ENCODE assay signal across 11 cellular contexts in genomic region chr14:93788307-93788556, GRCh38. TPM values are rescaled to one million over a fixed set of nuclear protein-coding genes. Genes with fewer than 3 reads are reported as not detected.
DNase-seq lines count a peak whose midpoint lies in the region; ATAC-seq, FAIRE-seq and TF ChIP-seq lines count a peak whose summit lies in the region.
"Had no signal": no experiment of that assay in that cellular context is flagged by ENCODE, and none has a peak within 500 bp of the region (broad histone marks: within the 10 kb centered on the region; RNA-seq: fewer than 3 reads in every experiment).

Gene PRIMA1, minus strand, starts transcription at chr14:93788485. Its CDS starts 767 bp downstream, at chr14:93787718.

- peak within 1 kb of the TSS; percentile 81 to 90 (median 86) for H3K4me3 Mint-ChIP-seq in brain

- TF ChIP-seq POLR2A in GM12891 (IDR thresholded peaks at IDR 0.05; ENCODE audit: low read depth, low read length), result no peak

- no peaks in the 10 kb centered on the region for H3K9me1 ChIP-seq in keratinocyte (ENCODE audit: control insufficient read depth, extremely low read depth, insufficient read depth, low read length)

- POLR2A ChIA-PET in RWPE1 (lab: Yijun Ruan, JAX; ENCODE audit: low non-redundant PET), result no interaction called here

- H3K36me3 Mint-ChIP-seq in brain, result no peaks in the 10 kb centered on the region

- H2AFZ ChIP-seq in keratinocyte (ENCODE audit: control insufficient read depth, low read length), result peak within 1 kb of the TSS; percentile 16

- peaks cover 0 to 3% (median 0%) of the 10 kb centered on the region in 5 experiments for H3K9me3 Mint-ChIP-seq in brain

- dilution Hi-C loops in keratinocyte (cut with MboI; ENCODE audit: extremely low pct_ligation_motif_present, low sequenced_read_pairs), result no loop called here

- H3K4me1 Mint-ChIP-seq in brain, result peaks cover 34% of the 10 kb centered on the region

- peak within 1 kb of the TSS; percentile 62 for H3K4me2 ChIP-seq in keratinocyte (ENCODE audit: control insufficient read depth, extremely low read depth, insufficient read depth, low read depth, low read length)
- H3K4me2 ChIP-seq in skeletal muscle satellite cell (ENCODE audit: low read length), result peak within 1 kb of the TSS; percentile 71

- peak; percentile 25 for DNase-seq in GM12891 (ENCODE audit: insufficient read length, low spot score)
- DNase-seq in keratinocyte (ENCODE audit: low read depth, low spot score), result no peak
- DNase-seq in KG1 (lab: John Stamatoyannopoulos, UW), result no peak
- no peak for DNase-seq in DMS153 (lab: John Stamatoyannopoulos, UW)
- no peak for DNase-seq in RWPE1 (ENCODE audit: low spot score)
- DNase-seq: activated CD8-positive, alpha-beta memory T cell treated with anti-CD3 and anti-CD28 coated beads, Interleukin-2, amount 50 U/mL, for 48 hours; stimulated activated naive CD4-positive, alpha-beta T cell treated with Interleukin-2 at 50 U/mL for 16 hours had no signal

- CTCF ChIA-PET in RWPE1 (lab: Yijun Ruan, JAX), result interaction anchor here (0.9 kb wide), 1 partner anchor 592 kb away, joined by 3 read pairs; no protein-coding TSS in a partner anchor

- H3K9ac ChIP-seq in keratinocyte (ENCODE audit: control insufficient read depth, extremely low read depth, insufficient read depth, low read length) (no peak within 1 kb of the TSS), skeletal muscle satellite cell (ENCODE audit: low read depth, low read length) (no peak within 1 kb of the TSS)

- H3K4me3 ChIP-seq in keratinocyte (ENCODE audit: control insufficient read depth in 2 of 3, extremely low read depth in 1 of 3, insufficient read depth in 2 of 3, low read depth in 1 of 3, low read length in 3 of 3) (peak within 1 kb of the TSS in 2 of 3 experiments; percentile 27 to 55), skeletal muscle satellite cell (ENCODE audit: low read length) (peak within 1 kb of the TSS; percentile 39)

- H3K4me1 ChIP-seq in keratinocyte (ENCODE audit: control insufficient read depth, extremely low read depth, insufficient read depth, low read length), result no peaks in the 10 kb centered on the region
- no peaks in the 10 kb centered on the region for H3K4me1 ChIP-seq in skeletal muscle satellite cell (ENCODE audit: control insufficient read depth, insufficient read depth, low read length)

- H3K27ac ChIP-seq in keratinocyte (ENCODE audit: control insufficient read depth, insufficient read depth, low read length) (no peak within 1 kb of the TSS), RWPE1 (no peak within 1 kb of the TSS)

- no peak for ATAC-seq in GM21825 (IDR thresholded peaks at IDR 0.05; ENCODE audit: unreplicated experiment)

- no peak for FAIRE-seq in GM12891 (lab: Jason Lieb, UNC)
- no peak for FAIRE-seq in keratinocyte (lab: Jason Lieb, UNC)
- FAIRE-seq: endothelial cell of umbilical vein had no signal

- no peak for TF ChIP-seq CTCF in brain (conservative IDR thresholded peaks at IDR 0.05)
- no peak for TF ChIP-seq CTCF in keratinocyte (optimal IDR thresholded peaks at IDR 0.05 in 1 of 3, IDR thresholded peaks at IDR 0.05 in 1 of 3, conservative IDR thresholded peaks at IDR 0.05 in 1 of 3; ENCODE audit: extremely low read depth in 1 of 3, insufficient read depth in 2 of 3, low read length in 3 of 3)
- no peak for TF ChIP-seq CTCF in RWPE1 (conservative IDR thresholded peaks at IDR 0.05; ENCODE audit: low read depth)

- H3K79me2 ChIP-seq in keratinocyte (ENCODE audit: control insufficient read depth, insufficient read depth, low read length), result no peaks in the 10 kb centered on the region

- peak within 1 kb of the TSS; percentile 14 to 86 (median 76) for H3K27ac Mint-ChIP-seq in brain

- H4K20me1 ChIP-seq in keratinocyte (ENCODE audit: control insufficient read depth, extremely low read depth, insufficient read depth, low read length), result no peaks in the 10 kb centered on the region

- H3K27me3 ChIP-seq in keratinocyte (ENCODE audit: control insufficient read depth, extremely low read depth, insufficient read depth, low read length) (peaks cover 20% of the 10 kb centered on the region), skeletal muscle satellite cell (ENCODE audit: control insufficient read depth, insufficient read depth, low read length) (peaks cover 2% of the 10 kb centered on the region)

- H3K36me3 ChIP-seq in keratinocyte (ENCODE audit: control insufficient read depth in 2 of 2, extremely low read depth in 1 of 2, insufficient read depth in 2 of 2, low read length in 2 of 2), result no peaks in the 10 kb centered on the region
- H3K36me3 ChIP-seq in skeletal muscle satellite cell (ENCODE audit: insufficient read depth, low read length), result no peaks in the 10 kb centered on the region

- peaks cover 37% of the 10 kb centered on the region for H3K27me3 Mint-ChIP-seq in brain

- no peaks in the 10 kb centered on the region for H3K9me3 ChIP-seq in keratinocyte (ENCODE audit: control insufficient read depth, low read depth, low read length)
- no peaks in the 10 kb centered on the region for H3K9me3 ChIP-seq in skeletal muscle satellite cell (replicated peaks; ENCODE audit: low read length)

TF ChIP-seq in GM12891, 5 proteins besides CTCF, POLR2A, EP300 and RAD21:
- no peak for TF ChIP-seq TAF1 (IDR thresholded peaks at IDR 0.05; ENCODE audit: low read depth, low read length)
- no peak for TF ChIP-seq POLR2AphosphoS5 (IDR thresholded peaks at IDR 0.05; ENCODE audit: low read depth, low read length)
- no peak for TF ChIP-seq SPI1 (IDR thresholded peaks at IDR 0.05; ENCODE audit: low read depth, low read length)
- TF ChIP-seq POU2F2 (IDR thresholded peaks at IDR 0.05; ENCODE audit: low read depth, low read length), result no peak
- TF ChIP-seq PAX5 (IDR thresholded peaks at IDR 0.05; ENCODE audit: insufficient read depth, low read length, severe bottlenecking), result no peak

RNA-seq across cellular contexts. Expression of gene PRIMA1, which starts in this region (rescaled TPM):
- polyA plus RNA-seq in GM12891 (2012; ENCODE audit: low read depth, missing spikeins), result not detected
- 8.8 TPM for polyA plus RNA-seq in brain (ENCODE audit: insufficient read depth, low read depth, low replicate concordance)
- polyA plus RNA-seq in keratinocyte, result not detected in 3 replicates
- polyA plus RNA-seq in keratinocyte (2011; ENCODE audit: low read depth), result not detected
- polyA plus RNA-seq in keratinocyte (2011; cell fraction: cytosol; rRNA removed), result not detected in 2 replicates
- not detected in 2 replicates for polyA plus RNA-seq in keratinocyte (2011; cell fraction: nucleus; rRNA removed)
- polyA plus RNA-seq in keratinocyte (2012; ENCODE audit: low replicate concordance), result not detected in 2 replicates
- not detected in 3 replicates for polyA minus RNA-seq in keratinocyte
- polyA minus RNA-seq in keratinocyte (2011; cell fraction: cytosol; rRNA and poly(A)+ RNA removed), result not detected
- not detected in 2 replicates for polyA minus RNA-seq in keratinocyte (2011; cell fraction: nucleus; rRNA and poly(A)+ RNA removed)
- total RNA-seq in skeletal muscle satellite cell (2012; rRNA removed), result not detected in 2 replicates
- total RNA-seq: endothelial cell of umbilical vein had no signal
- polyA plus RNA-seq: endothelial cell of umbilical vein had no signal
